Comparison of ENCODE assay signal across 10 cellular contexts in the genomic region with DNA sequence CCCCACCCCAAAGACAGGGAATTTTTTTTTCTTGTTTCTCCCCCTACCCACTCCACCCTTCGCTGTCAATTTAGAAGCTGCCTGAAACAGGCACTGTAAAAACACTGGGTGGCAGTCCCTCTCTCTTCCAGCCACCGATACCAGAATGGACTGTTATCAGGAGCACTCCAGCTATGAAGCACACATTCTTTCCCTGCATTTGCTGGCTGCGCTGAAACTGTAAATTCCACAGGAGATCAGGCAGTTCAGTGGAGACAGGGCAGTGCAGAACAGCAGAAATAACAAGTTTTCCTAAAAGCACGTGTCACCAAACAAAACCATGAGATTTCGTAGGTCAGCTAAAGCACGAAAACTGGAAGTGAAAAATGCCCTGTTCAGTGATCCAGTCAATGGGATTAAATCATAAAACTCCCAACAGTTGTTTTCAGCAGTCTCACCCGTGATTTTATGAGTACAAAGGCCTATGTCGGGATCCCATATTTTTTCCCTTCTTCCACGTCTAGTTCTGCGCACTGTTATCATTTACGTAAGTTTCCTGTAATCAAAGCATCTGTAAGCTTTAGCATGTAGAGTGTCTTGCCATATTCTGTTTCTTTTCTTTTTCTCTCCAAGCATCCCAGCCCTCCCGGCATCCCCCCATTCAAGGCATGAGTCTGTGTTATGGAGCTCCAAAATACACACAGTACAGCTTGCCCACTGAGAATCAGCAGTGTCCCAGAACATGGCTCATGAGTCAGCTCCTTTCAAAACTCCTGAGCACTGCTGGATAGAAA.
DNase-seq lines count a peak whose midpoint lies in the region; TF ChIP-seq lines count a peak whose summit lies in the region.
"Had no signal": no experiment of that assay in that cellular context is flagged by ENCODE, and none has a peak within 500 bp of the region (broad histone marks: within the 10 kb centered on the region; RNA-seq: fewer than 3 reads in every experiment).

No MANE protein-coding gene starts in this region.

- H3K27me3 Mint-ChIP-seq in progenitor cell of endocrine pancreas = no peaks in the 10 kb centered on the region
- H3K27me3 Mint-ChIP-seq in activated T-helper 1 cell treated with anti-CD3 and anti-CD28 coated beads, Interleukin-12 subunit alpha, Interleukin-12 subunit beta, Interleukin-2, Interleukin-4 antibody, amounts not matched to agents 30 ng/mL and 10 ng/mL and 1 ng/mL, durations not matched to agents 14 hours and 24 hours and 36 hours (ENCODE audit: insufficient read depth) = no peaks in the 10 kb centered on the region

- peak; percentile 38 for DNase-seq in HCEC 1CT
- peak; percentile 49 for DNase-seq in cerebellar cortex (ENCODE audit: low spot score)
- DNase-seq in iPS-NIHi7 (ENCODE audit: extremely low spot score) = peak; percentile 28
- DNase-seq in progenitor cell of endocrine pancreas (ENCODE audit: low spot score, unreplicated experiment) = no peak
- no peak for DNase-seq in activated CD8-positive, alpha-beta memory T cell treated with anti-CD3 and anti-CD28 coated beads for 24 hours
- DNase-seq in MV-4-11 (lab: John Stamatoyannopoulos, UW) = no peak
- no peak for DNase-seq in activated T-helper 1 cell treated with anti-CD3 and anti-CD28 coated beads, Interleukin-12 subunit alpha, Interleukin-12 subunit beta, Interleukin-2, Interleukin-4 antibody, amounts not matched to agents 30 ng/mL and 10 ng/mL and 1 ng/mL, durations not matched to agents 14 hours and 24 hours and 36 hours (ENCODE audit: low spot score)
- no peak for DNase-seq in iPS-NIHi11 (ENCODE audit: low spot score)
- DNase-seq: activated CD4-positive, alpha-beta T cell treated with anti-CD3 and anti-CD28 coated beads, Interleukin-2, amount 50 U/mL, for 48 hours; COR-L47 had no signal

- peak overlapping the region; percentile 33 for H3K27ac Mint-ChIP-seq in progenitor cell of endocrine pancreas
- no peak overlapping the region for H3K27ac Mint-ChIP-seq in activated T-helper 1 cell treated with anti-CD3 and anti-CD28 coated beads, Interleukin-12 subunit alpha, Interleukin-12 subunit beta, Interleukin-2, Interleukin-4 antibody, amounts not matched to agents 30 ng/mL and 10 ng/mL and 1 ng/mL, durations not matched to agents 14 hours and 24 hours and 36 hours

- H3K36me3 Mint-ChIP-seq in progenitor cell of endocrine pancreas (ENCODE audit: insufficient read depth) = no peaks in the 10 kb centered on the region
- no peaks in the 10 kb centered on the region for H3K36me3 Mint-ChIP-seq in activated T-helper 1 cell treated with anti-CD3 and anti-CD28 coated beads, Interleukin-12 subunit alpha, Interleukin-12 subunit beta, Interleukin-2, Interleukin-4 antibody, amounts not matched to agents 30 ng/mL and 10 ng/mL and 1 ng/mL, durations not matched to agents 14 hours and 24 hours and 36 hours (ENCODE audit: low read depth)

- no peak overlapping the region for H3K4me3 Mint-ChIP-seq in progenitor cell of endocrine pancreas (ENCODE audit: low read depth)
- H3K4me3 Mint-ChIP-seq in activated T-helper 1 cell treated with anti-CD3 and anti-CD28 coated beads, Interleukin-12 subunit alpha, Interleukin-12 subunit beta, Interleukin-2, Interleukin-4 antibody, amounts not matched to agents 30 ng/mL and 10 ng/mL and 1 ng/mL, durations not matched to agents 14 hours and 24 hours and 36 hours = no peak overlapping the region

- no peaks in the 10 kb centered on the region for H3K9me3 Mint-ChIP-seq in progenitor cell of endocrine pancreas (ENCODE audit: low read depth)
- no peaks in the 10 kb centered on the region for H3K9me3 Mint-ChIP-seq in activated T-helper 1 cell treated with anti-CD3 and anti-CD28 coated beads, Interleukin-12 subunit alpha, Interleukin-12 subunit beta, Interleukin-2, Interleukin-4 antibody, amounts not matched to agents 30 ng/mL and 10 ng/mL and 1 ng/mL, durations not matched to agents 14 hours and 24 hours and 36 hours

- peaks cover 8% of the 10 kb centered on the region for H3K4me1 Mint-ChIP-seq in progenitor cell of endocrine pancreas (ENCODE audit: low read depth)
- no peaks in the 10 kb centered on the region for H3K4me1 Mint-ChIP-seq in activated T-helper 1 cell treated with anti-CD3 and anti-CD28 coated beads, Interleukin-12 subunit alpha, Interleukin-12 subunit beta, Interleukin-2, Interleukin-4 antibody, amounts not matched to agents 30 ng/mL and 10 ng/mL and 1 ng/mL, durations not matched to agents 14 hours and 24 hours and 36 hours (ENCODE audit: low read depth)

- intact Hi-C loops in activated T-helper 1 cell treated with anti-CD3 and anti-CD28 coated beads, Interleukin-12 subunit alpha, Interleukin-12 subunit beta, Interleukin-2, Interleukin-4 antibody, amounts not matched to agents 30 ng/mL and 10 ng/mL and 1 ng/mL, durations not matched to agents 14 hours and 24 hours and 36 hours (cut with micrococcal nuclease) = no loop called here

- TF ChIP-seq CTCF in progenitor cell of endocrine pancreas (IDR thresholded peaks at IDR 0.05; ENCODE audit: unreplicated experiment) = no peak

Comparison
In these comparisons a context has a peak if more than half of its experiments do, and no peak if none do; other contexts are left out.
1. DNase-seq: peak in HCEC 1CT (single experiment), cerebellar cortex (single experiment) and iPS-NIHi7 (single experiment); none in progenitor cell of endocrine pancreas (single experiment), activated CD8-positive, alpha-beta memory T cell treated with anti-CD3 and anti-CD28 coated beads for 24 hours (single experiment), MV-4-11 (single experiment), activated T-helper 1 cell treated with anti-CD3 and anti-CD28 coated beads, Interleukin-12 subunit alpha, Interleukin-12 subunit beta, Interleukin-2, Interleukin-4 antibody, amounts not matched to agents 30 ng/mL and 10 ng/mL and 1 ng/mL, durations not matched to agents 14 hours and 24 hours and 36 hours (single experiment) and iPS-NIHi11 (single experiment).